In the genomic region with DNA sequence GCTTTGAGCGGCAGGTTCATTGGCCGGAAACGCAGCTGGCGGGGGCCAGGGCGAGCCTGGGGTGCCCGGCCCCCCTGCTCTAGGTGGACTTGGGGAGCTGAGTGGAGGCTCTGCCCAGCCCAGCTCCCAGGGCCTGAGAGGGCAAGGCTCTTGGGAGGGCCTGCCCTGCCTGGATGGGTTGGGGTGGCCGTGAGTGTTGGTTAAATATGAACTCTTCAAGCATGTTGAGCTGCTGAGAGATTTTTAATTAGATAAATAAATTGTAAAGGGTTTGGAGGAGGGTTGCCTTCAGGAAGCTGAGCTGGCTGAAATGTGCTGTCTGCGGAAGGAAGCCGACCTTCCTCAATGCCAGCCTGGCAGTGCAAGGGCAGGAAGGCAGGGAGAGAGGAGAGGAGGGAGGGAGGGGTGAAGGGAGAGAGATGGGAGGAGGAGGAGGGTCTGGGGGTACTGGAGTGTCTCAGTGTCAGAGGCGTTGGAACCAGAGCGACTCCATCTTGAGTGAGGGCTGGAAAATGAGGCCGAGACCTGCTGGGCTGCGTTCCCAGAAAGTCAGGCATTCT, we compare ENCODE assay signal across 8 cellular contexts. TPM values are rescaled to one million over a fixed set of nuclear protein-coding genes. Genes with fewer than 3 reads are reported as not detected.
DNase-seq lines count a peak whose midpoint lies in the region; ATAC-seq and TF ChIP-seq lines count a peak whose summit lies in the region.

No MANE protein-coding gene starts in this region.

- peaks cover 12 to 26% of the 10 kb centered on the region in 2 donors for H3K27me3 Mint-ChIP-seq in natural killer cell treated with Interleukin-12 subunit alpha and Interleukin-12 subunit beta and Interleukin-15 and Interleukin-18, amount 100 ng/mL, for 72 hours

- H3K4me3 ChIP-seq in AG09309 (ENCODE audit: control insufficient read depth, low read depth, low read length) (peak overlapping the region; percentile 37), MG63 (peak overlapping the region; percentile 32)
- H3K4me3 ChIP-seq in effector memory CD4-positive, alpha-beta T cell (ENCODE audit: insufficient read depth, low read depth, low read length, poor library complexity, severe bottlenecking) = peak overlapping the region; percentile 25

- peaks cover 7 to 13% of the 10 kb centered on the region in 2 donors for H3K4me1 Mint-ChIP-seq in natural killer cell treated with Interleukin-12 subunit alpha and Interleukin-12 subunit beta and Interleukin-15 and Interleukin-18, amount 100 ng/mL, for 72 hours (ENCODE audit: low read depth in 2 of 2)

- H3K27ac ChIP-seq in effector memory CD4-positive, alpha-beta T cell (ENCODE audit: insufficient read depth, low read length, poor library complexity, severe bottlenecking) = no peak overlapping the region

- H3K27ac Mint-ChIP-seq in natural killer cell treated with Interleukin-12 subunit alpha and Interleukin-12 subunit beta and Interleukin-15 and Interleukin-18, amount 100 ng/mL, for 72 hours = no peak overlapping the region

- H3K27me3 ChIP-seq in MG63 = no peaks in the 10 kb centered on the region
- H3K27me3 ChIP-seq in effector memory CD4-positive, alpha-beta T cell (replicated peaks; ENCODE audit: control insufficient read depth, insufficient read depth, low read length, poor library complexity, severe bottlenecking) = no peaks in the 10 kb centered on the region

- H3K36me3 ChIP-seq in MG63 = no peaks in the 10 kb centered on the region
- no peaks in the 10 kb centered on the region for H3K36me3 ChIP-seq in effector memory CD4-positive, alpha-beta T cell (ENCODE audit: control insufficient read depth, insufficient read depth, low read length)

- ATAC-seq in natural killer cell treated with Interleukin-12 subunit alpha and Interleukin-12 subunit beta and Interleukin-15 and Interleukin-18, amount 100 ng/mL, for 72 hours = peak; percentile 14 to 60
- ATAC-seq in GM18517 (IDR thresholded peaks at IDR 0.05; ENCODE audit: unreplicated experiment) = no peak

- no peaks in the 10 kb centered on the region for H3K9me3 Mint-ChIP-seq in natural killer cell treated with Interleukin-12 subunit alpha and Interleukin-12 subunit beta and Interleukin-15 and Interleukin-18, amount 100 ng/mL, for 72 hours

- H3K36me3 Mint-ChIP-seq in natural killer cell treated with Interleukin-12 subunit alpha and Interleukin-12 subunit beta and Interleukin-15 and Interleukin-18, amount 100 ng/mL, for 72 hours = no peaks in the 10 kb centered on the region

- DNase-seq in AG09309 (ENCODE audit: low read depth) = no peak
- no peak for DNase-seq in MG63
- no peak for DNase-seq in effector memory CD4-positive, alpha-beta T cell
- DNase-seq in natural killer cell treated with Interleukin-12 subunit alpha and Interleukin-12 subunit beta and Interleukin-15 and Interleukin-18, amount 100 ng/mL, for 72 hours (ENCODE audit: low spot score) = no peak
- no peak for DNase-seq in HCEC 1CT
- no peak for DNase-seq in germinal center (ENCODE audit: low spot score)
- no peak for DNase-seq in SW 1271 (lab: John Stamatoyannopoulos, UW)

- peak overlapping the region; percentile 53 for H3K4me3 Mint-ChIP-seq in natural killer cell treated with Interleukin-12 subunit alpha and Interleukin-12 subunit beta and Interleukin-15 and Interleukin-18, amount 100 ng/mL, for 72 hours

- no peaks in the 10 kb centered on the region for H3K9me3 ChIP-seq in MG63
- no peaks in the 10 kb centered on the region for H3K9me3 ChIP-seq in effector memory CD4-positive, alpha-beta T cell (ENCODE audit: control insufficient read depth, low read length)

- peaks cover 8% of the 10 kb centered on the region for H3K4me1 ChIP-seq in effector memory CD4-positive, alpha-beta T cell (ENCODE audit: control insufficient read depth, insufficient read depth, low read length, poor library complexity, severe bottlenecking)

- no peak for TF ChIP-seq CTCF in AG09309 (IDR thresholded peaks at IDR 0.05; ENCODE audit: control insufficient read depth, insufficient read depth, low read depth, low read length, missing control alignments)

RNA-seq across cellular contexts. Expression of a gene that starts 39.4 kb away (rescaled TPM):
- total RNA-seq in MG63 (2014; rRNA removed; shearing (Covaris generic); ENCODE audit: low replicate concordance) = 3.3 and 3.4 TPM in 2 replicates
- total RNA-seq in natural killer cell treated with Interleukin-12 subunit alpha and Interleukin-12 subunit beta and Interleukin-15 and Interleukin-18, amount 100 ng/mL, for 72 hours = under 1 TPM in 1 of 2 donors, not detected in 1; 0.08 TPM
